ENCODE assay signal across 24 cellular contexts in the genomic region with DNA sequence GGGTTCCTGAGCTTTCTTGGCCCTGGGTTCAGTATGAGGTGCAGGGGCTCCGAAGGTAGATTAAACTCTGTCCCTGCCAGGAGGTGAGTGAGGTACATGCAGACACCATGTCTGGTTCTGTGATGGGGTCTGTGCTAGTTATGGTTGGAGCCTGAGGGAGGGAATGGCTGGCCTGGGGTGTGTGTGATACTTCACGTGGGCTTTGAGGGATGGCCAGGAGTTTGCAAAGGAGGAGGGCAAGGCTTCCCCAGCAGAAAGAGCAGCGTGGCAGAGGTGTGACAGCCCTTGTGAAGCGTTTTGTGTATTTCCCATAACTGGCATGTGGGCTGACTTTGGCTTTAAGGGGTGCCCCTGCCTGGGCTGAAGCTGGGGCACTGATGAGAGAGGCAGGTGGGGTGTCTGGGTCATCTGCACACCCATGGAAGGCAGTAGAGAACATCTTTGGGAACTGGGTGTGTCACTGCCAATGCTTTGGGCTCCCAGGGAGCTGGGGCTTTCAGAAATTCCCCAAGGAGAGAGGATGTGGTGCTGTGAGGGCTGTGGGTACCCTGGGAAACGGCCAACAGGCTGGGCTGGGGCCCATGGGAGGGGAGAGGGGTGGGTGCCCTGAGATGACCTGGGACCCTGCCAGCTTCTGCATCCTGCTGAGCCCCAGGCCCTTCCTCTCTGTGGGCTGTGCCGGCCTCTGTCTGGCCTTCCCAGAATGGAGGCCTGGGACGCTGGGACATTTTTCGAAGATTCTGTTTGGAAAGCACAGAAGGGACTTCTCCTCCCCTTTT. TPM values are rescaled to one million over a fixed set of nuclear protein-coding genes. Genes with fewer than 3 reads are reported as not detected.
A peak's percentile ranks its signal among the peaks of the same experiment; 100 is the strongest.
DNase-seq lines count a peak whose midpoint lies in the region; ATAC-seq and TF ChIP-seq lines count a peak whose summit lies in the region.
"Had no signal": no experiment of that assay in that cellular context is flagged by ENCODE, and none has a peak within 500 bp of the region (broad histone marks: within the 10 kb centered on the region; RNA-seq: fewer than 3 reads in every experiment).

No MANE protein-coding gene starts in this region.

- H2AFZ ChIP-seq in IMR-90 (replicated peaks; ENCODE audit: low read length, poor library complexity): peak overlapping the region; percentile 8

- intact Hi-C loops in IMR-90 (cut with micrococcal nuclease) (no loop called here), thyroid gland (cut with DNase I) (no loop called here)

- H3K18ac ChIP-seq in IMR-90 (ENCODE audit: low read depth, low read length) (no peak overlapping the region), mesendoderm (ENCODE audit: low read length) (no peak overlapping the region)

- H4K20me1 ChIP-seq in IMR-90 (ENCODE audit: insufficient read depth, low read length): no peaks in the 10 kb centered on the region

- H3K4me3 ChIP-seq in IMR-90 (ENCODE audit: insufficient read depth, low read depth, low read length): no peak overlapping the region
- H3K4me3 ChIP-seq in mesendoderm (ENCODE audit: low read length): no peak overlapping the region
- no peak overlapping the region for H3K4me3 ChIP-seq in thyroid gland (replicated peaks in 1 of 3)
- H3K4me3 ChIP-seq: body of pancreas, K562 had no signal

- DNase-seq in IMR-90 (no peak), caudate nucleus (lab: John Stamatoyannopoulos, UW) (no peak), mesendoderm (no peak), thyroid gland (no peak)
- DNase-seq in stimulated activated naive CD8-positive, alpha-beta T cell treated with anti-CD3 and anti-CD28 coated beads, Interleukin-15, amount 100 ng/mL, for 72 hours: no peak
- DNase-seq in stimulated activated CD4-positive, alpha-beta T cell treated with anti-CD3 and anti-CD28 coated beads, Interleukin-12 subunit alpha, Interleukin-12 subunit beta, amount 100 ng/mL, for 4 hours: no peak
- DNase-seq: activated B cell treated with CpG ODN at 0.5 μM for 24 hours; activated gamma-delta T cell; AML-193; body of pancreas; DMS153; NCI-H1048; NCI-H2107; NCI-H774; stimulated activated CD4-positive, alpha-beta T cell treated with anti-CD3 and anti-CD28 coated beads, Interleukin-4, amount 100 ng/mL, for 1 hour; stimulated activated CD8-positive, alpha-beta memory T cell treated with anti-CD3 and anti-CD28 coated beads, Interleukin-4, amount 100 ng/mL, for 48 hours; SW 1271 had no signal

- no peak overlapping the region for H2AK5ac ChIP-seq in IMR-90 (ENCODE audit: low read depth, low read length)
- no peak overlapping the region for H2AK5ac ChIP-seq in mesendoderm (ENCODE audit: low read length)

- H3K56ac ChIP-seq in IMR-90 (ENCODE audit: extremely low read depth, insufficient read depth, low read length) (no peak overlapping the region), mesendoderm (ENCODE audit: low read length) (peak overlapping the region; percentile 11)

- no peak overlapping the region for H2BK20ac ChIP-seq in IMR-90 (ENCODE audit: low read depth, low read length)

- H3K27ac ChIP-seq in IMR-90 (ENCODE audit: insufficient read depth, low read length) (no peak overlapping the region), caudate nucleus (ENCODE audit: low read depth, low read length) (peak overlapping the region; percentile 31), mesendoderm (ENCODE audit: low read depth, low read length) (no peak overlapping the region), thyroid gland (peak overlapping the region in 2 of 3 donors; percentile 6 to 23)

- CTCF ChIA-PET in IMR-90 (lab: Yijun Ruan, JAX): no interaction called here

- H3K4me1 Mint-ChIP-seq in stimulated activated naive CD8-positive, alpha-beta T cell treated with anti-CD3 and anti-CD28 coated beads, Interleukin-15, amount 100 ng/mL, for 72 hours: peaks cover 40% of the 10 kb centered on the region

- H3K4me3 Mint-ChIP-seq in stimulated activated naive CD8-positive, alpha-beta T cell treated with anti-CD3 and anti-CD28 coated beads, Interleukin-15, amount 100 ng/mL, for 72 hours: no peak overlapping the region
- H3K4me3 Mint-ChIP-seq: activated B cell treated with CpG ODN at 0.5 μM for 24 hours had no signal

- H3K9me3 Mint-ChIP-seq in stimulated activated naive CD8-positive, alpha-beta T cell treated with anti-CD3 and anti-CD28 coated beads, Interleukin-15, amount 100 ng/mL, for 72 hours: no peaks in the 10 kb centered on the region
- H3K9me3 Mint-ChIP-seq: activated B cell treated with CpG ODN at 0.5 μM for 24 hours, neural crest cell had no signal

- TF ChIP-seq CTCF in IMR-90 (conservative IDR thresholded peaks at IDR 0.05; ENCODE audit: low read depth, low read length): no peak
- TF ChIP-seq CTCF in thyroid gland (IDR thresholded peaks at IDR 0.05): no peak

- H3K79me2 ChIP-seq in mesendoderm (ENCODE audit: control insufficient read depth, insufficient read depth, low read length): peaks cover 23% of the 10 kb centered on the region

- H3K4me2 ChIP-seq in IMR-90 (ENCODE audit: low read depth, low read length): no peak overlapping the region
- no peak overlapping the region for H3K4me2 ChIP-seq in mesendoderm (ENCODE audit: low read length)

- peaks cover 51% of the 10 kb centered on the region for H3K27me3 ChIP-seq in IMR-90 (ENCODE audit: control insufficient read depth, insufficient read depth, low read length)
- no peaks in the 10 kb centered on the region for H3K27me3 ChIP-seq in mesendoderm (ENCODE audit: insufficient read depth, low read length, poor library complexity)
- no peaks in the 10 kb centered on the region for H3K27me3 ChIP-seq in thyroid gland
- H3K27me3 ChIP-seq: body of pancreas had no signal

- POLR2A ChIA-PET in IMR-90 (lab: Charles Lee; ENCODE audit: unreplicated experiment): no interaction called here

- H3K36me3 ChIP-seq in IMR-90 (ENCODE audit: control insufficient read depth, insufficient read depth, low read length) (no peaks in the 10 kb centered on the region), mesendoderm (ENCODE audit: control insufficient read depth, insufficient read depth, low read length) (no peaks in the 10 kb centered on the region), thyroid gland (no peaks in the 10 kb centered on the region)

- H2BK120ac ChIP-seq in IMR-90 (ENCODE audit: low read depth, low read length): no peak overlapping the region
- H2BK120ac ChIP-seq in mesendoderm (ENCODE audit: low read depth, low read length): no peak overlapping the region

- BruUV-seq in IMR-90 (replicated peaks; lab: Mats Ljungman, UMichigan): no TSS peak

- no peak overlapping the region for H3K14ac ChIP-seq in IMR-90 (replicated peaks; ENCODE audit: low read depth, low read length)

- peaks cover 9% of the 10 kb centered on the region for H3K27me3 Mint-ChIP-seq in stimulated activated naive CD8-positive, alpha-beta T cell treated with anti-CD3 and anti-CD28 coated beads, Interleukin-15, amount 100 ng/mL, for 72 hours
- H3K27me3 Mint-ChIP-seq: activated B cell treated with CpG ODN at 0.5 μM for 24 hours had no signal

- no peak for TF ChIP-seq POLR2A in IMR-90 (IDR thresholded peaks at IDR 0.05; ENCODE audit: low read depth, low read length)
- TF ChIP-seq POLR2A in thyroid gland (IDR thresholded peaks at IDR 0.05): no peak

- H4K91ac ChIP-seq in IMR-90 (ENCODE audit: insufficient read depth, low read depth, low read length): no peak overlapping the region

- no peak overlapping the region for H4K5ac ChIP-seq in IMR-90 (ENCODE audit: low read depth, low read length)
- H4K5ac ChIP-seq in mesendoderm (ENCODE audit: low read length): no peak overlapping the region

- dilution Hi-C loops in IMR-90 (cut with HindIII; ENCODE audit: low sequenced_read_pairs, unreplicated experiment): no loop called here

- no peaks in the 10 kb centered on the region for H3K79me1 ChIP-seq in IMR-90 (ENCODE audit: low read depth in 1 of 2, low read length in 2 of 2)
- peaks cover 19% of the 10 kb centered on the region for H3K79me1 ChIP-seq in mesendoderm (ENCODE audit: low read length)

- peak overlapping the region in 1 of 2 donors; percentile 63 for H3K27ac Mint-ChIP-seq in stimulated activated naive CD8-positive, alpha-beta T cell treated with anti-CD3 and anti-CD28 coated beads, Interleukin-15, amount 100 ng/mL, for 72 hours
- H3K27ac Mint-ChIP-seq: activated B cell treated with CpG ODN at 0.5 μM for 24 hours had no signal

- 60% methylated on average over 2 of the region's 8 CpGs; no CpG with 5 or more reads in 1 of the 2 experiments for WGBS in IMR-90 (ENCODE audit: extremely low coverage in 2 of 2, insufficient read length in 1 of 2), 2 experiments
- no CpG with 5 or more reads among the region's 8 CpGs for WGBS in mesendoderm (ENCODE audit: extremely low coverage, insufficient coverage, low lambda C conversion rate)
- WGBS in thyroid gland, 2 donors: 70 to 71% methylated on average over 6 to 8 of the region's 8 CpGs

- H2BK15ac ChIP-seq in IMR-90 (ENCODE audit: low read depth, low read length) (no peak overlapping the region), mesendoderm (replicated peaks; ENCODE audit: low read depth) (no peak overlapping the region)

- TF ChIP-seq RAD21 in IMR-90 (IDR thresholded peaks at IDR 0.05; ENCODE audit: low read length): no peak

- H3K9ac ChIP-seq in IMR-90 (ENCODE audit: low read depth, low read length) (no peak overlapping the region), mesendoderm (ENCODE audit: low read length) (no peak overlapping the region)

- no peak overlapping the region for H3K23ac ChIP-seq in IMR-90 (ENCODE audit: low read depth, low read length)
- no peak overlapping the region for H3K23ac ChIP-seq in mesendoderm (ENCODE audit: low read length)

- no peak overlapping the region for H2BK5ac ChIP-seq in IMR-90 (ENCODE audit: low read depth, low read length, poor library complexity, severe bottlenecking)
- H2BK5ac ChIP-seq in mesendoderm (ENCODE audit: low read length): no peak overlapping the region

- ATAC-seq in IMR-90 (ENCODE audit: low read depth): no peak
- no peak for ATAC-seq in stimulated activated naive CD8-positive, alpha-beta T cell treated with anti-CD3 and anti-CD28 coated beads, Interleukin-15, amount 100 ng/mL, for 72 hours
- no peak for ATAC-seq in GM21576 (IDR thresholded peaks at IDR 0.05; ENCODE audit: unreplicated experiment)
- ATAC-seq: body of pancreas, K562, Panc1 had no signal

- no peak overlapping the region for H2AK9ac ChIP-seq in IMR-90 (replicated peaks; ENCODE audit: low read depth, low read length, poor library complexity)

- H3K4ac ChIP-seq in IMR-90 (ENCODE audit: low read depth, low read length): no peak overlapping the region
- H3K4ac ChIP-seq in mesendoderm (ENCODE audit: low read depth, low read length): no peak overlapping the region

- in situ Hi-C loops in IMR-90 (cut with MboI; ENCODE audit: low sequenced_read_pairs): no loop called here

- H3K4me1 ChIP-seq in IMR-90 (ENCODE audit: control insufficient read depth, insufficient read depth, low read length) (no peaks in the 10 kb centered on the region), mesendoderm (ENCODE audit: control insufficient read depth, low read depth, low read length) (peaks cover 8% of the 10 kb centered on the region), thyroid gland (peaks cover under 1 to 28% of the 10 kb centered on the region in 2 donors)

- no peaks in the 10 kb centered on the region for H3K9me1 ChIP-seq in IMR-90 (ENCODE audit: insufficient read depth, low read length)

- H4K8ac ChIP-seq in IMR-90 (ENCODE audit: low read depth in 2 of 2, low read length in 2 of 2) (no peak overlapping the region), mesendoderm (ENCODE audit: low read depth, low read length) (no peak overlapping the region)

- no peaks in the 10 kb centered on the region for H3K9me3 ChIP-seq in IMR-90 (ENCODE audit: control insufficient read depth, insufficient read depth, low read length)
- no peaks in the 10 kb centered on the region for H3K9me3 ChIP-seq in thyroid gland
- H3K9me3 ChIP-seq: body of pancreas had no signal

RNA-seq across cellular contexts. Expression of a gene that starts 4.6 kb away (rescaled TPM):
- total RNA-seq in IMR-90 (2012; rRNA removed) (under 0.01 and 0.18 TPM in 2 replicates), thyroid gland (10 to 100 TPM; 10.7 to 28.2 (median 14.0) TPM)
- polyA plus RNA-seq in IMR-90 (2012; rRNA removed): 0.12 and 0.14 TPM in 2 replicates
- 0.11 TPM in 2 replicates for polyA plus RNA-seq in IMR-90 (2012; cell fraction: cytosol; rRNA removed)
- polyA plus RNA-seq in IMR-90 (2012; cell fraction: nucleus; rRNA removed; ENCODE audit: low replicate concordance): 0.11 and 0.26 TPM in 2 replicates
- polyA plus RNA-seq in mesendoderm (2013, experiment 1 of 2): 14.2 TPM
- polyA plus RNA-seq in mesendoderm (2013, experiment 2 of 2): 14.9 TPM

RNA-seq across cellular contexts. Expression of a gene that starts 41.7 kb away (rescaled TPM):
- total RNA-seq in IMR-90 (2012; rRNA removed) (not detected in 2 replicates), thyroid gland (not detected)
- not detected in 2 replicates for polyA plus RNA-seq in IMR-90 (2012; rRNA removed)
- not detected in 2 replicates for polyA plus RNA-seq in IMR-90 (2012; cell fraction: cytosol; rRNA removed)
- polyA plus RNA-seq in IMR-90 (2012; cell fraction: nucleus; rRNA removed; ENCODE audit: low replicate concordance): not detected in 2 replicates
- 318 TPM for polyA plus RNA-seq in mesendoderm (2013, experiment 1 of 2)
- polyA plus RNA-seq in mesendoderm (2013, experiment 2 of 2): 312 TPM
- total RNA-seq: activated B cell treated with CpG ODN at 0.5 μM for 24 hours; activated CD8-positive, alpha-beta memory T cell treated with anti-CD3 and anti-CD28 coated beads for 36 hours; body of pancreas; K562; lower leg skin; neural crest cell; sciatic nerve had no signal
- polyA plus RNA-seq: K562 had no signal

Comparison
In these comparisons a context has a peak if more than half of its experiments do, and no peak if none do; other contexts are left out.
1. H3K27ac ChIP-seq: peak in caudate nucleus (single experiment) and thyroid gland (2 of 3); none in IMR-90 (single experiment) and mesendoderm (single experiment).